ENCODE assay signal across 8 cellular contexts in the genomic region with DNA sequence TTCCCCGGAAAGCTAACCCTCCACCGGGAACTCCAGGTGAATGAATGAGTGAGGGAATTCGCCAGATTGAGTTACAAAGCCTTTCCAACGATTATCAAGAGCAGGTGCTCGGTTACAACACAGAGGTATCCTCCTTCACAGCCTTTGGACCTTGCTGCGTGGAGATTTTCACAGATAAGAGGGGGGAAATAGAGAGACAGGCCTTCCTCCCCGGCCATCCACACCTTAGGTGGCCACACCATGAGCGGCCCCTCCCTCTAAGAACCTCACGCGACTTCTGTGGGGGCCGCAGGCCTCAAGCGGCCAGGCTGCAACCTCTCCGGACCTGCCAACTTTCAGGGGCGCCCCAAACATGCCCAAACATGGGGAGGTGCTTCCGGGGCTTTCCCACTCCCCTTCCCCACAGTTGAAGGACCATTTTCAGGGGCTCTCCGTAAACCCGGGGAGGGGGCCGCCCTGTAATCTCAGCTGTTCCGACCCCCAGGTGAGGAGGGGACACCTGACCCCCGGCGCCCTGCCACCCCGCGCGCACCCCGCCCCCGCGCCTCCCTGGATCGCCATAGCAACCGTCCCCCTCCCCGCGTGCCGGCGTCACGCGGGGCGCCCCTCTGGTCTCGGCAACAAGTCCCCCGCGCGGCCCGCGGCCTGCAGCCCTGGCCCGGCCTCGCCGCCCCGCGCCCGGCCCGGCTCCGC. TPM values are rescaled to one million over a fixed set of nuclear protein-coding genes. Genes with fewer than 3 reads are reported as not detected.
DNase-seq lines count a peak whose midpoint lies in the region; ATAC-seq and TF ChIP-seq lines count a peak whose summit lies in the region.

No MANE protein-coding gene starts in this region.

- peak overlapping the region; percentile 69 for H3K4me3 ChIP-seq in MG63
- H3K4me3 ChIP-seq in right atrium auricular region: peak overlapping the region; percentile 71 to 86
- peak overlapping the region; percentile 64 to 89 (median 80) for H3K4me3 ChIP-seq in sigmoid colon

- ATAC-seq in GM21619 (IDR thresholded peaks at IDR 0.05; ENCODE audit: unreplicated experiment) (peak; percentile 25), GM18873 (IDR thresholded peaks at IDR 0.05; ENCODE audit: low FRiP score, unreplicated experiment) (no peak)

- H3K36me3 ChIP-seq in MG63 (no peaks in the 10 kb centered on the region), right atrium auricular region (no peaks in the 10 kb centered on the region), sigmoid colon (no peaks in the 10 kb centered on the region)

- CTCF ChIA-PET in GM10248 (lab: Yijun Ruan, JAX): interaction anchor here (2.2 kb wide), 1 partner anchor 19 kb away, joined by 5 read pairs; no protein-coding TSS in a partner anchor

- TF ChIP-seq POLR2A in sigmoid colon (IDR thresholded peaks at IDR 0.05): no peak

- no peak for TF ChIP-seq CTCF in GM10248 (IDR thresholded peaks at IDR 0.05; ENCODE audit: control extremely low read depth, extremely low read depth, low read depth, missing control alignments)
- TF ChIP-seq CTCF in right atrium auricular region (IDR thresholded peaks at IDR 0.05): no peak
- no peak for TF ChIP-seq CTCF in sigmoid colon (IDR thresholded peaks at IDR 0.05)

- POLR2A ChIA-PET in GM10248 (lab: Yijun Ruan, JAX): no interaction called here

- H3K27me3 ChIP-seq in MG63 (no peaks in the 10 kb centered on the region), right atrium auricular region (no peaks in the 10 kb centered on the region), sigmoid colon (no peaks in the 10 kb centered on the region)

- H3K27ac ChIP-seq in right atrium auricular region (peak overlapping the region; percentile 67 to 80), sigmoid colon (peak overlapping the region; percentile 68 to 79 (median 74))

- WGBS in sigmoid colon, 2 donors: 1 to 3% methylated on average over 50 of the region's 50 CpGs

- H3K9me3 ChIP-seq in MG63 (no peaks in the 10 kb centered on the region), right atrium auricular region (no peaks in the 10 kb centered on the region), sigmoid colon (no peaks in the 10 kb centered on the region)

- H3K4me1 ChIP-seq in right atrium auricular region: peaks cover 0 to 25% of the 10 kb centered on the region in 2 donors
- H3K4me1 ChIP-seq in sigmoid colon: peaks cover 0 to 27% (median 25%) of the 10 kb centered on the region in 4 donors

- TF ChIP-seq EP300 in sigmoid colon (IDR thresholded peaks at IDR 0.05): no peak

- peak; percentile 57 for DNase-seq in GM10248 (ENCODE audit: extremely low spot score)
- DNase-seq in MG63: no peak
- peak in 3 of 4 experiments; percentile 9 to 35 (median 15) for DNase-seq in activated naive CD4-positive, alpha-beta T cell (lab: John Stamatoyannopoulos, UW)
- DNase-seq in right atrium auricular region (ENCODE audit: low spot score): no peak
- no peak for DNase-seq in sigmoid colon
- DNase-seq in SW 1271 (lab: John Stamatoyannopoulos, UW): no peak

- intact Hi-C loops in sigmoid colon (cut with DNase I): no loop called here

RNA-seq across cellular contexts. Expression of gene DENND1A, which starts 0.6 kb away (rescaled TPM):
- total RNA-seq in MG63 (2014; rRNA removed; shearing (Covaris generic); ENCODE audit: low replicate concordance): 10.6 and 35.3 TPM in 2 replicates
- total RNA-seq in right atrium auricular region: 10 to 100 TPM; 14.9 to 23.6 TPM
- 10 to 100 TPM; 12.8 to 33.2 (median 14.8) TPM for total RNA-seq in sigmoid colon
- 10 to 100 TPM; 19.2 to 21.6 (median 19.7) TPM for polyA plus RNA-seq in sigmoid colon

Comparison
In these comparisons a context has a peak if more than half of its experiments do, and no peak if none do; other contexts are left out.
1. DNase-seq: peak in GM10248 (single experiment) and activated naive CD4-positive, alpha-beta T cell (3 of 4); none in MG63 (single experiment), right atrium auricular region (single experiment), sigmoid colon (single experiment) and SW 1271 (0 of 2).
2. Peak in every context shown above with its lines, with median percentiles within 50 percentile points of each other: H3K4me3 ChIP-seq.